Comparison of ENCODE assay signal across 13 cellular contexts in the genomic region with DNA sequence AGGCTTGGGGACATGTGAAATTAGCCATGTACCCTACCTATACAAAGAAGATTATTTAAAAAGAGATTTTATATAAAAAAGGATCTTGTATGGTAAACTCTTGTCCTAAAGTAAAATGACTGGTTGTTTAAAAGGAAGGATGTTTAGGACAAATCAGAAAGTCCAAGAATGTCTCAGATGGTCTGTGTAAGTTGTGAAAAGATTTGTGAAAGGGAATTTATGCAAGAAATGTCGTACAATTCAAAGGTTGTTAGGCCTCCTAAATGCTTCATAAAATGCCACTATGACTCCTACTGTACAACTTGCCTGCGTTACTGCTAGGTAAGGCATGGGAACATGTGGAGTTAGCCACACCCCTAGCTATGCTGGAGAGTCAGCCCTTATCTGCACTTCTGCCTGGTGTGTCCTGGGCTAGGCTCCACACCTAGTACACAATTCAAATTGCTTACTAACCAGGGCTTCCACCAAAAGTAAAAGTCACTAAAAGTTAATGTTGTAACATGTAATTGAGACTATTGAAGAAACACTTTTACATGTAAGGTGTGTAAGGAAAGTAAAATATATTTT. TPM values are rescaled to one million over a fixed set of nuclear protein-coding genes. Genes with fewer than 3 reads are reported as not detected.
A peak's percentile ranks its signal among the peaks of the same experiment; 100 is the strongest.
DNase-seq lines count a peak whose midpoint lies in the region; ATAC-seq, FAIRE-seq and TF ChIP-seq lines count a peak whose summit lies in the region.
"Had no signal": no experiment of that assay in that cellular context is flagged by ENCODE, and none has a peak within 500 bp of the region (broad histone marks: within the 10 kb centered on the region; RNA-seq: fewer than 3 reads in every experiment).

No MANE protein-coding gene starts in this region.

- intact Hi-C loops in K562 (cut with micrococcal nuclease) (no loop called here), HepG2 (cut with micrococcal nuclease; ENCODE audit: unreplicated experiment) (no loop called here), transverse colon (cut with DNase I; ENCODE audit: low total_unique reads) (no loop called here), posterior cingulate gyrus (cut with DNase I) (no loop called here), Right ventricle myocardium inferior (cut with DNase I) (no loop called here)

- H3K36me3 ChIP-seq in HEK293 (ENCODE audit: control insufficient read depth in 2 of 2, insufficient read depth in 1 of 2, low read length in 2 of 2) (no peaks in the 10 kb centered on the region), K562 (ENCODE audit: control insufficient read depth, insufficient read depth, low read length) (no peaks in the 10 kb centered on the region), HepG2 (replicated peaks in 1 of 2; ENCODE audit: control insufficient read depth in 1 of 2, insufficient read depth in 2 of 2, low read length in 2 of 2) (no peaks in the 10 kb centered on the region), transverse colon (no peaks in the 10 kb centered on the region)

- H3K27me3 ChIP-seq in K562 (ENCODE audit: control insufficient read depth in 2 of 2, insufficient read depth in 2 of 2, low read length in 2 of 2) (no peaks in the 10 kb centered on the region), HepG2 (ENCODE audit: control insufficient read depth in 1 of 2, insufficient read depth in 2 of 2, low read length in 2 of 2) (no peaks in the 10 kb centered on the region), transverse colon (no peaks in the 10 kb centered on the region)

- no peaks in the 10 kb centered on the region for H3K9me3 ChIP-seq in HEK293 (ENCODE audit: control insufficient read depth, insufficient read depth, low read depth, low read length)
- H3K9me3 ChIP-seq in K562 (replicated peaks; ENCODE audit: control insufficient read depth, insufficient read depth, low read depth, low read length), result no peaks in the 10 kb centered on the region; the same call in none of the 2 replicates
- H3K9me3 ChIP-seq in HepG2 (ENCODE audit: low read length), result peaks cover 4% of the 10 kb centered on the region; the same call in 1 of the 2 replicates
- no peaks in the 10 kb centered on the region for H3K9me3 ChIP-seq in transverse colon

- TF ChIP-seq CTCF in HEK293 (tag by site-specific recombination; IDR thresholded peaks at IDR 0.05), result no peak
- TF ChIP-seq CTCF in K562 (IDR thresholded peaks at IDR 0.05 in 2 of 3, conservative IDR thresholded peaks at IDR 0.05 in 1 of 3; ENCODE audit: insufficient read depth in 2 of 3, low read depth in 1 of 3, low read length in 3 of 3), result no peak
- no peak for TF ChIP-seq CTCF in HepG2 (CRISPR knock-in tag; IDR thresholded peaks at IDR 0.05)
- no peak for TF ChIP-seq CTCF in transverse colon (IDR thresholded peaks at IDR 0.05)

- H3K79me2 ChIP-seq in K562 (ENCODE audit: control insufficient read depth, insufficient read depth, low read length), result no peaks in the 10 kb centered on the region
- no peaks in the 10 kb centered on the region for H3K79me2 ChIP-seq in HepG2 (ENCODE audit: insufficient read depth, low read length)

- BruUV-seq in K562 (replicated peaks; lab: Mats Ljungman, UMichigan) (no TSS peak), HepG2 (replicated peaks; lab: Mats Ljungman, UMichigan) (no TSS peak)

- FAIRE-seq in K562 (lab: Jason Lieb, UNC) (peak; percentile 96), HepG2 (lab: Jason Lieb, UNC) (no peak)
- FAIRE-seq: GM12878 had no signal

- H3K27ac ChIP-seq in HEK293 (ENCODE audit: extremely low read depth, low read depth, low read length) (no peak overlapping the region), K562 (ENCODE audit: extremely low read depth, low read depth, low read length) (peak overlapping the region; percentile 8; the same call in 1 of the 3 replicates), HepG2 (ENCODE audit: extremely low read length, insufficient read depth, low read length) (no peak overlapping the region), transverse colon (no peak overlapping the region)
- H3K27ac ChIP-seq: GM23248 had no signal

- H3K4me3 ChIP-seq in HEK293 (ENCODE audit: low read depth, low read length) (no peak overlapping the region), K562 (no peak overlapping the region), HepG2 (replicated peaks in 1 of 3; ENCODE audit: insufficient read depth in 1 of 3, low read depth in 2 of 3, low read length in 3 of 3) (no peak overlapping the region), transverse colon (no peak overlapping the region)
- H3K4me3 ChIP-seq: GM12878, GM23248 had no signal

- WGBS in K562 (ENCODE audit: insufficient coverage, low coverage, missing lambda C conversion rate), result 0% methylated on average over 2 of the region's 2 CpGs
- WGBS in HepG2 (ENCODE audit: low lambda C conversion rate), result 21% methylated on average over 2 of the region's 2 CpGs
- 75 to 100% methylated on average over 2 of the region's 2 CpGs for WGBS in transverse colon (ENCODE audit: low coverage in 1 of 2), 2 donors

- CTCF ChIA-PET in HEK293 (lab: Yijun Ruan, JAX) (no interaction called here), K562 (lab: Yijun Ruan, JAX; ENCODE audit: low intra/inter-chr PET ratio) (no interaction called here), HepG2 (lab: Yijun Ruan, JAX; ENCODE audit: low intra/inter-chr PET ratio, low total read pairs) (no interaction called here)

- peak; percentile 96 for ATAC-seq in K562
- ATAC-seq in HepG2, result no peak
- ATAC-seq in Right ventricle myocardium inferior, result no peak
- ATAC-seq: CD8-positive, alpha-beta T cell; GM12878 had no signal

- H3K9ac ChIP-seq in K562 (ENCODE audit: insufficient read depth in 1 of 2, low read depth in 2 of 2, low read length in 2 of 2) (no peak overlapping the region; a peak in 1 of 4 replicates), HepG2 (ENCODE audit: insufficient read depth, low read depth, low read length) (no peak overlapping the region)
- H3K9ac ChIP-seq: GM23248 had no signal

- H4K20me1 ChIP-seq in K562 (replicated peaks; ENCODE audit: control insufficient read depth, insufficient read depth, low read length) (no peaks in the 10 kb centered on the region), HepG2 (ENCODE audit: insufficient read depth, low read length) (no peaks in the 10 kb centered on the region)

- TF ChIP-seq POLR2A in K562 (conservative IDR thresholded peaks at IDR 0.05) (no peak), HepG2 (IDR thresholded peaks at IDR 0.05; ENCODE audit: insufficient read depth in 1 of 2, low read depth in 2 of 2, low read length in 2 of 2) (no peak), transverse colon (IDR thresholded peaks at IDR 0.05) (no peak)

- DNase-seq in K562 (ENCODE audit: extremely low read depth in 1 of 4, low spot score in 3 of 4) (peak in 2 of 4 experiments; percentile 42 to 87), HepG2 (ENCODE audit: low spot score) (no peak), transverse colon (peak; percentile 27), posterior cingulate gyrus (no peak), Right ventricle myocardium inferior (ENCODE audit: missing footprints) (no peak), NCI-H2107 treated with DMSO at 0.1 percent for 48 hours (lab: John Stamatoyannopoulos, UW; ENCODE audit: unreplicated experiment) (no peak)
- DNase-seq: CD8-positive, alpha-beta T cell; COR-L47; DMS79; GM23248; H7 had no signal

- TF ChIP-seq EP300 in K562 (IDR thresholded peaks at IDR 0.05; ENCODE audit: low read length) (0 out of 2 replicates have a peak, but pooled peaks have one; percentile 14), HepG2 (IDR thresholded peaks at IDR 0.05; ENCODE audit: low read depth in 2 of 2, low read length in 2 of 2) (no peak), HepG2 (CRISPR knock-in tag; IDR thresholded peaks at IDR 0.05; ENCODE audit: borderline replicate concordance) (no peak), transverse colon (IDR thresholded peaks at IDR 0.05; ENCODE audit: low read depth) (no peak)

- no peaks in the 10 kb centered on the region for H3K9me1 ChIP-seq in K562 (ENCODE audit: control insufficient read depth, insufficient read depth, low read length)

- H2AFZ ChIP-seq in K562 (ENCODE audit: low read depth, low read length) (peak overlapping the region; percentile 72), HepG2 (ENCODE audit: low read length) (no peak overlapping the region)
- H2AFZ ChIP-seq: GM23248 had no signal

- in situ Hi-C loops in K562 (cut with MboI), result no loop called here
- in situ Hi-C loops in HepG2 (cut with HindIII; ENCODE audit: extremely low pct_ligation_motif_present, low pct_unique_long_range_greater_than_20kb), result no loop called here
- in situ Hi-C loops in transverse colon (cut with MboI; ENCODE audit: low pct_ligation_motif_present in 1 of 4, low pct_unique_long_range_greater_than_20kb in 1 of 4, low sequenced_read_pairs in 3 of 4), result no loop called here

- no peaks in the 10 kb centered on the region for H3K4me1 ChIP-seq in HEK293 (ENCODE audit: control insufficient read depth, insufficient read depth, low read length)
- peaks cover 0 to 4% of the 10 kb centered on the region in 2 experiments; a peak in 1 of 5 replicates for H3K4me1 ChIP-seq in K562 (replicated peaks in 1 of 2; ENCODE audit: control insufficient read depth in 2 of 2, insufficient read depth in 2 of 2, low read length in 2 of 2)
- H3K4me1 ChIP-seq in HepG2 (ENCODE audit: insufficient read depth, low read length), result peaks cover 13% of the 10 kb centered on the region
- H3K4me1 ChIP-seq in transverse colon, result no peaks in the 10 kb centered on the region

- POLR2A ChIA-PET in HEK293 (lab: Yijun Ruan, JAX) (no interaction called here), K562 (lab: Yijun Ruan, JAX) (interaction anchor here (1.0 to 1.9 kb wide), 3 partner anchors 9 to 19 kb away, joined by 4 to 8 read pairs (median 5); a partner anchor contains a TSS), HepG2 (lab: Yijun Ruan, JAX) (no interaction called here)

- no peak overlapping the region for H3K4me2 ChIP-seq in K562 (ENCODE audit: insufficient read depth, low read length)
- H3K4me2 ChIP-seq in HepG2 (ENCODE audit: low read depth, low read length), result no peak overlapping the region

- peak in 1 of 2 experiments; percentile 20; a peak in 1 of 4 replicates for TF ChIP-seq RAD21 in K562 (CRISPR knock-in tag; conservative IDR thresholded peaks at IDR 0.05 in 1 of 2, IDR thresholded peaks at IDR 0.05 in 1 of 2)
- TF ChIP-seq RAD21 in HepG2 (CRISPR knock-in tag; IDR thresholded peaks at IDR 0.05), result no peak

RNA-seq across cellular contexts. Expression of a gene that starts 19.7 kb away (rescaled TPM):
- 92.6 and 207 TPM in 2 replicates for total RNA-seq in K562 (2011; cell fraction: chromatin; rRNA removed; ENCODE audit: low replicate concordance)
- total RNA-seq in K562 (2011; cell fraction: nucleolus; rRNA removed), result 94.7 and 99.7 TPM in 2 replicates
- 162 and 225 TPM in 2 replicates for total RNA-seq in K562 (2011; cell fraction: nucleoplasm; rRNA removed)
- total RNA-seq in K562 (2014; rRNA removed) (288 and 356 TPM in 2 replicates), K562 (2014; rRNA removed; fragmentation: Illumina TruSeq; extraction: Trizol) (610 and 692 TPM in 2 replicates), K562 (2015; rRNA removed; fragmentation: Illumina TruSeq; extraction: Trizol) (447 and 473 TPM in 2 replicates), K562 (2021) (540 and 565 TPM in 2 replicates), HepG2 (2016; rRNA removed; fragmentation: Illumina TruSeq; extraction: Trizol) (309 and 409 TPM in 2 replicates), transverse colon (100 to 1,000 TPM; 150 to 540 (median 469) TPM), Right ventricle myocardium inferior (518 TPM)
- polyA plus RNA-seq in K562 (2011; rRNA removed) (667 and 707 TPM in 2 replicates), K562 (2014; fragmentation: Illumina TruSeq; extraction: Trizol) (636 and 642 TPM in 2 replicates), K562 (2014; fragmentation: Nextera tagmentation; extraction: Ambion mirVana) (1,000 to 10,000 TPM in 1 of 2 experiments, 100 to 1,000 TPM in 1; 884 to 1,082 TPM), K562 (2014; rRNA removed) (277 and 291 TPM in 2 replicates), HepG2 (2011; rRNA removed) (182 and 224 TPM in 2 replicates)
- 284 and 513 TPM in 2 replicates for polyA plus RNA-seq in K562 (2011; cell fraction: cytosol; rRNA removed)
- polyA plus RNA-seq in K562 (2011; cell fraction: nucleus; rRNA removed), result 318 and 427 TPM in 2 replicates
- polyA plus RNA-seq in K562 (2012), result 371 and 470 TPM in 2 replicates
- polyA minus RNA-seq in K562 (2011; rRNA and poly(A)+ RNA removed), result 909 and 927 TPM in 2 replicates
- polyA minus RNA-seq in K562 (2011; cell fraction: cytosol; rRNA and poly(A)+ RNA removed), result 447 and 551 TPM in 2 replicates
- 125 and 223 TPM in 2 replicates for polyA minus RNA-seq in K562 (2011; cell fraction: nucleus; rRNA and poly(A)+ RNA removed)
- total RNA-seq in HepG2 (2016; cell fraction: cytosol; rRNA removed; fragmentation: Illumina TruSeq; extraction: Trizol; ENCODE audit: low read depth), result 101 and 108 TPM in 2 replicates
- 290 and 420 TPM in 2 replicates for total RNA-seq in HepG2 (2016; cell fraction: insoluble cytoplasmic fraction; rRNA removed; fragmentation: Illumina TruSeq; extraction: Trizol)
- 163 and 164 TPM in 2 replicates for total RNA-seq in HepG2 (2016; cell fraction: membrane; rRNA removed; fragmentation: Illumina TruSeq; extraction: Trizol)
- 158 and 162 TPM in 2 replicates for total RNA-seq in HepG2 (2016; cell fraction: nucleus; rRNA removed; fragmentation: Illumina TruSeq; extraction: Trizol)
- 148 and 182 TPM in 2 replicates for polyA plus RNA-seq in HepG2 (2011; cell fraction: cytosol; rRNA removed)
- polyA plus RNA-seq in HepG2 (2011; cell fraction: nucleus; rRNA removed), result 77.5 and 98.5 TPM in 2 replicates
- polyA plus RNA-seq in HepG2 (2012), result 214 and 298 TPM in 2 replicates
- 220 and 232 TPM in 2 replicates for polyA plus RNA-seq in HepG2 (2016; cell fraction: cytosol; fragmentation: Illumina TruSeq; extraction: Trizol; ENCODE audit: low read depth)
- 592 and 617 TPM in 2 replicates for polyA plus RNA-seq in HepG2 (2016; cell fraction: insoluble cytoplasmic fraction; fragmentation: Illumina TruSeq; extraction: Trizol; ENCODE audit: low read depth)
- 227 and 237 TPM in 2 replicates for polyA plus RNA-seq in HepG2 (2016; cell fraction: membrane; fragmentation: Illumina TruSeq; extraction: Trizol; ENCODE audit: low read depth)
- 302 and 311 TPM in 2 replicates for polyA plus RNA-seq in HepG2 (2016; cell fraction: nucleus; fragmentation: Illumina TruSeq; extraction: Trizol; ENCODE audit: insufficient read depth, low read depth)
- 405 and 1,001 TPM in 2 replicates for polyA minus RNA-seq in HepG2 (2011; rRNA and poly(A)+ RNA removed; ENCODE audit: low replicate concordance)
- 141 and 192 TPM in 2 replicates for polyA minus RNA-seq in HepG2 (2011; cell fraction: cytosol; rRNA and poly(A)+ RNA removed)
- polyA minus RNA-seq in HepG2 (2011; cell fraction: nucleus; rRNA and poly(A)+ RNA removed), result 97.6 and 120 TPM in 2 replicates
